Comparison of ENCODE assay signal across 25 cellular contexts in the genomic region with DNA sequence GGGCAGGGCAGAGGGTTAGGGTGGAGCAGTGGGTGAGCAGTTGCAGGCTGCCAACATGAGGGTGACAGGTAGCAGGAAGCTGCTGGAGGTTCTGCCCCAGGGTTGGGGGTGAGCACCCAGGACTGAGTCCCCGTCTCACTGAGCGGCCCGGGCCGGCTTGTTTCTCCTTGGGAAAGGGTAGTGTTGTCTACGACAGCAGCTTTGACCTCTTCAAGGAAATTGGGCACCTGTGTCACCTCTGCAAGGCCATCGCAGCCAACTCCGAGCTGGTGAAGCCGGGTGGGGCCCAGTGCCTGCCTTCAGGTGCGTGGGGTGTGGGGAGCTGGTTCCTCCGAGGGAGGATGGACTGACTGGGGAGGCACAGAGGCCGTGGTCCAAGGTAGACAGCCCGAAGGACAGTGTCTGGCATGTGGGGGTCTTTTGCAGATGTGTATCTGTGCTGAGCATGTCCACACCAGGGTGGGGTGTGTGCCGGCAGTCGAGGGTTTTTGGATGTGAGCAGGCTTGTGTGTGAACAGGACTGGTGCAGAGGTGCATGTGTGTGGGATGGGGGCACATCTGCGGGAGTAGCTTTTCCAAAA. TPM values are rescaled to one million over a fixed set of nuclear protein-coding genes. Genes with fewer than 3 reads are reported as not detected.
"Had no signal": no experiment of that assay in that cellular context is flagged by ENCODE, and none has a peak within 500 bp of the region (broad histone marks: within the 10 kb centered on the region; RNA-seq: fewer than 3 reads in every experiment).

No MANE protein-coding gene starts in this region.

- ATAC-seq: activated CD8-positive, alpha-beta memory T cell treated with anti-CD3 and anti-CD28 coated beads, Interleukin-2, amount 10 ng/mL, durations not matched to agents 7 days and 5 days; body of pancreas; SK-N-SH treated with all-trans-retinoic acid at 6 μM for 48 hours had no signal

- H3K4me1 ChIP-seq: body of pancreas, Peyer's patch, SJSA1 had no signal

- DNase-seq: activated CD4-positive, alpha-beta T cell treated with anti-CD3 and anti-CD28 coated beads for 4 hours; activated CD4-positive, CD25-positive, alpha-beta regulatory T cell; activated CD8-positive, alpha-beta memory T cell treated with anti-CD3 and anti-CD28 coated beads, Interleukin-2, amount 10 ng/mL, durations not matched to agents 7 days and 5 days; activated effector memory CD4-positive, alpha-beta T cell treated with Interleukin-2 at 50 U/mL for 16 hours; activated naive CD4-positive, alpha-beta T cell; activated T-cell treated with anti-CD3 and anti-CD28 coated beads, Interleukin-2, amount 50 U/mL, for 24 hours; aorta; body of pancreas; IMR-90; Kasumi-1; KBM-7; NCI-H146; NCI-H187 treated with DMSO at 0.1 percent for 48 hours; NCI-H2081 treated with DMSO at 0.1 percent for 48 hours; NCI-H2171; NCI-H226; Peyer's patch; SHP77 had no signal

- H3K27me3 Mint-ChIP-seq: activated CD8-positive, alpha-beta memory T cell treated with anti-CD3 and anti-CD28 coated beads, Interleukin-2, amount 10 ng/mL, durations not matched to agents 7 days and 5 days; activated naive CD4-positive, alpha-beta T cell treated with anti-CD3 and anti-CD28 coated beads, Interleukin-2, amount 50 U/mL, for 24 hours; activated T-cell treated with anti-CD3 and anti-CD28 coated beads, Interleukin-2, amount 50 U/mL, for 24 hours had no signal

- H3K27me3 ChIP-seq: body of pancreas, Peyer's patch had no signal

- H3K4me3 ChIP-seq: body of pancreas, Peyer's patch, SJSA1 had no signal

- H3K9me3 Mint-ChIP-seq: activated naive CD4-positive, alpha-beta T cell treated with anti-CD3 and anti-CD28 coated beads, Interleukin-2, amount 50 U/mL, for 24 hours; activated T-cell treated with anti-CD3 and anti-CD28 coated beads, Interleukin-2, amount 50 U/mL, for 24 hours; activated T-helper 1 cell treated with anti-CD3 and anti-CD28 coated beads, Interleukin-12 subunit alpha, Interleukin-12 subunit beta, Interleukin-2, Interleukin-4 antibody, amounts not matched to agents 30 ng/mL and 10 ng/mL and 1 ng/mL, durations not matched to agents 14 hours and 24 hours and 36 hours; T-helper 1 cell treated with Interleukin-12 subunit alpha and Interleukin-12 subunit beta and Interleukin-4 antibody, amounts not matched to agents 30 μg/mL and 1 μg/mL, for 36 hours had no signal

- H3K27ac ChIP-seq: body of pancreas, Peyer's patch, RWPE1, SJSA1 had no signal

- H3K4me1 Mint-ChIP-seq: activated CD8-positive, alpha-beta memory T cell treated with anti-CD3 and anti-CD28 coated beads, Interleukin-2, amount 10 ng/mL, durations not matched to agents 7 days and 5 days; activated naive CD4-positive, alpha-beta T cell treated with anti-CD3 and anti-CD28 coated beads, Interleukin-2, amount 50 U/mL, for 24 hours had no signal

- H3K9me3 ChIP-seq: body of pancreas, Peyer's patch, SJSA1 had no signal

- H3K27ac Mint-ChIP-seq: activated CD8-positive, alpha-beta memory T cell treated with anti-CD3 and anti-CD28 coated beads, Interleukin-2, amount 10 ng/mL, durations not matched to agents 7 days and 5 days; activated naive CD4-positive, alpha-beta T cell treated with anti-CD3 and anti-CD28 coated beads, Interleukin-2, amount 50 U/mL, for 24 hours; activated T-cell treated with anti-CD3 and anti-CD28 coated beads, Interleukin-2, amount 50 U/mL, for 24 hours; activated T-helper 1 cell treated with anti-CD3 and anti-CD28 coated beads, Interleukin-12 subunit alpha, Interleukin-12 subunit beta, Interleukin-2, Interleukin-4 antibody, amounts not matched to agents 30 ng/mL and 10 ng/mL and 1 ng/mL, durations not matched to agents 14 hours and 24 hours and 36 hours; T-helper 1 cell treated with Interleukin-12 subunit alpha and Interleukin-12 subunit beta and Interleukin-4 antibody, amounts not matched to agents 30 μg/mL and 1 μg/mL, for 36 hours had no signal

- H3K36me3 Mint-ChIP-seq: activated CD8-positive, alpha-beta memory T cell treated with anti-CD3 and anti-CD28 coated beads, Interleukin-2, amount 10 ng/mL, durations not matched to agents 7 days and 5 days; activated naive CD4-positive, alpha-beta T cell treated with anti-CD3 and anti-CD28 coated beads, Interleukin-2, amount 50 U/mL, for 24 hours had no signal

- H3K36me3 ChIP-seq: Peyer's patch, SJSA1 had no signal

- H3K4me3 Mint-ChIP-seq: activated CD8-positive, alpha-beta memory T cell treated with anti-CD3 and anti-CD28 coated beads, Interleukin-2, amount 10 ng/mL, durations not matched to agents 7 days and 5 days; activated naive CD4-positive, alpha-beta T cell treated with anti-CD3 and anti-CD28 coated beads, Interleukin-2, amount 50 U/mL, for 24 hours; activated T-cell treated with anti-CD3 and anti-CD28 coated beads, Interleukin-2, amount 50 U/mL, for 24 hours; activated T-helper 1 cell treated with anti-CD3 and anti-CD28 coated beads, Interleukin-12 subunit alpha, Interleukin-12 subunit beta, Interleukin-2, Interleukin-4 antibody, amounts not matched to agents 30 ng/mL and 10 ng/mL and 1 ng/mL, durations not matched to agents 14 hours and 24 hours and 36 hours; T-helper 1 cell treated with Interleukin-12 subunit alpha and Interleukin-12 subunit beta and Interleukin-4 antibody, amounts not matched to agents 30 μg/mL and 1 μg/mL, for 36 hours had no signal

RNA-seq across cellular contexts. Expression of gene DISP3, which starts 51.9 kb away (rescaled TPM):
- total RNA-seq: bronchial epithelial cell, IMR-90, SJSA1 had no signal
- polyA plus RNA-seq: aorta had no signal
